In the genomic region with DNA sequence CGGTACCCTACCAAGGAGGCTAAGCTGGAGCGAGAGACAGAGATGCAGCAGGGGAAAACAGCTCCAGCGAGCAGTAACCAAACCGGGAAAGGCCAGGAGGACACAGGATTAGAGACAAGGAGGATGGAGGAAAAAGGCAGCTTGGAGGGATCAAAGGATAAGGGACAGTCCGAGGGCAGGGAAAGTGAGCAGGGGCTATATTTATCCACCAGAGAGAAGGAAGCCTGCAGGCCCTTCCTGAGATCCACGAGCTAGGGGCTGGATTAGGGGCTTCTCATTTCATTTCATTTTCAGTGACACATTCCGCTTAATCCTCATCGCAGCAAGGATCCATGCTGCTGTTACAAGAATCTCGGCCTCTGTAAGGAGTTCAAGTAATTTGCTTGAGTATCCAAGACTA, we compare ENCODE assay signal across 15 cellular contexts. TPM values are rescaled to one million over a fixed set of nuclear protein-coding genes. Genes with fewer than 3 reads are reported as not detected.
"Had no signal": no experiment of that assay in that cellular context is flagged by ENCODE, and none has a peak within 500 bp of the region (broad histone marks: within the 10 kb centered on the region; RNA-seq: fewer than 3 reads in every experiment).

No MANE protein-coding gene starts in this region.

- H3K27ac ChIP-seq: brain microvascular endothelial cell, pancreas had no signal

- H3K27me3 ChIP-seq: pancreas had no signal

- H3K9me3 ChIP-seq: pancreas had no signal

- H3K36me3 ChIP-seq: brain microvascular endothelial cell, pancreas had no signal

- DNase-seq: activated CD4-positive, alpha-beta T cell treated with anti-CD3 and anti-CD28 coated beads, Interleukin-2, amount 50 U/mL, for 1 hour; activated effector memory CD4-positive, alpha-beta T cell treated with Interleukin-2 at 50 U/mL for 16 hours; activated T-cell treated with anti-CD3 and anti-CD28 coated beads, Interleukin-2, amount 50 U/mL, for 24 hours; amygdala; brain microvascular endothelial cell; dermis blood vessel endothelial cell; left colon; nephron progenitor cell; pancreas; stimulated activated CD4-positive, alpha-beta T cell treated with anti-CD3 and anti-CD28 coated beads, Interleukin-15, amount 100 ng/mL, for 24 hours; stimulated activated CD4-positive, alpha-beta T cell treated with anti-CD3 and anti-CD28 coated beads, Interleukin-4, amount 100 ng/mL, for 24 hours had no signal

- H3K36me3 Mint-ChIP-seq: activated naive CD4-positive, alpha-beta T cell treated with anti-CD3 and anti-CD28 coated beads, Interleukin-2, amount 50 U/mL, for 72 hours had no signal

- H3K9me3 Mint-ChIP-seq: activated T-cell treated with anti-CD3 and anti-CD28 coated beads, Interleukin-2, amount 50 U/mL, for 24 hours; T-helper 1 cell treated with Interleukin-12 subunit alpha and Interleukin-12 subunit beta and Interleukin-4 antibody, amounts not matched to agents 30 μg/mL and 1 μg/mL, for 36 hours had no signal

- H3K4me3 ChIP-seq: pancreas had no signal

- H3K4me1 ChIP-seq: pancreas had no signal

- H3K27ac Mint-ChIP-seq: activated T-cell treated with anti-CD3 and anti-CD28 coated beads, Interleukin-2, amount 50 U/mL, for 24 hours; stimulated activated naive CD8-positive, alpha-beta T cell treated with anti-CD3 and anti-CD28 coated beads, Interleukin-15, Interleukin-2, amounts not matched to agents 100 ng/mL and 50 ng/mL, for 24 hours; T-helper 1 cell treated with Interleukin-12 subunit alpha and Interleukin-12 subunit beta and Interleukin-4 antibody, amounts not matched to agents 30 μg/mL and 1 μg/mL, for 36 hours had no signal

- ATAC-seq: activated naive CD4-positive, alpha-beta T cell treated with anti-CD3 and anti-CD28 coated beads, Interleukin-2, amount 50 U/mL, for 72 hours; left colon had no signal

- H3K4me3 Mint-ChIP-seq: activated T-cell treated with anti-CD3 and anti-CD28 coated beads, Interleukin-2, amount 50 U/mL, for 24 hours; nephron progenitor cell; stimulated activated naive CD8-positive, alpha-beta T cell treated with anti-CD3 and anti-CD28 coated beads, Interleukin-15, Interleukin-2, amounts not matched to agents 100 ng/mL and 50 ng/mL, for 24 hours; T-helper 1 cell treated with Interleukin-12 subunit alpha and Interleukin-12 subunit beta and Interleukin-4 antibody, amounts not matched to agents 30 μg/mL and 1 μg/mL, for 36 hours had no signal

RNA-seq across cellular contexts. Expression of a gene that starts 33.8 kb away (rescaled TPM):
- total RNA-seq: dermis blood vessel endothelial cell, epithelial cell of proximal tubule had no signal

RNA-seq across cellular contexts. Expression of a gene that starts 52.1 kb away (rescaled TPM):
- total RNA-seq: activated naive CD4-positive, alpha-beta T cell treated with anti-CD3 and anti-CD28 coated beads, Interleukin-2, amount 50 U/mL, for 72 hours; dermis blood vessel endothelial cell; epithelial cell of proximal tubule; left colon; pancreas had no signal
- polyA plus RNA-seq: pancreas had no signal
